Comparison of ENCODE assay signal across 9 cellular contexts in the genomic region with DNA sequence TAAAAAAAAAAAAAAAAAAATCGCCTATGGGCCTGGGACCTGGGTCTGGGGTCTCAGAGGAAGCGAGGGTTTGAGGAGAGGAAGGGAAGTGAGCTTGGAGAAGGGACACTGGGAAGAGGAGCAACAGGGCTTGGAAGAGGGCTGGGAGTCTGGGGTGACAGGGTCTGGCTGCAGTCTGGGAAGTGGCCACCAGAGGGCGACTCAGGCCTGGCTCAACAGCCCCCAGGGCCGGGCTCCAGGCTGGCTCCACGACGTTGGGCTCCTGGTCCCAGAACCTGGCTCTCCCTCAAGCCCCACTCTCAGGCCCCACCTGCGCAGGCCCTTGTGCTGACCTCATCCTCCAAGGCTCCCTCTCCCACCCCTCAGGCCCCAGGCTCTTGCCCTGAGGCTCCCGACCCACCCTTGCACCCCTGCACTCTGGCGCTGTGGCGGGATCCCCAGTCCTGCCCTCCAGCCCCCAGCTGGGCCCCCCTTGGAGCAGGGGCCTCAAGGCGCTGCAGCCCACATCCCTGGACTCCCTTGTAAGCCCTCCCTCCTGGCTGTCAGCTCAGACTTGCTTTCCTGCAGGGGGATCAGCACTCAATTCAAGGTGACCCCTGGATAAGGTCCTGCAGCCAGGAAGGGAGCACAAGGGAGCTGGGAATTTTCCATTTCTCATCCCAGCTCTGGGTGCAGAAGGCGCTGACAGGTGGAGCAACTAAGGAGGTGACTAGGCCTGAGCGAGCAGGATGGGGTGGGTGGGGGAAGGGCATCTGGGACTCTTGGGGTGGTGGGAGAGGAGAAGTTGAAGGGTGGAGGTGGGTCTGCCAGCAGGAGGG. TPM values are rescaled to one million over a fixed set of nuclear protein-coding genes. Genes with fewer than 3 reads are reported as not detected.
A peak's percentile ranks its signal among the peaks of the same experiment; 100 is the strongest.
DNase-seq lines count a peak whose midpoint lies in the region; ATAC-seq and TF ChIP-seq lines count a peak whose summit lies in the region.
"Had no signal": no experiment of that assay in that cellular context is flagged by ENCODE, and none has a peak within 500 bp of the region (broad histone marks: within the 10 kb centered on the region; RNA-seq: fewer than 3 reads in every experiment).

No MANE protein-coding gene starts in this region.

- TF ChIP-seq POLR2A in HCT116 (IDR thresholded peaks at IDR 0.05; ENCODE audit: borderline replicate concordance, extremely low read depth, insufficient read depth, insufficient read length) = no peak

- no peaks in the 10 kb centered on the region for H3K79me2 ChIP-seq in HCT116 (ENCODE audit: insufficient read depth, low read length)

- no peaks in the 10 kb centered on the region for H3K9me3 ChIP-seq in HCT116 (ENCODE audit: control insufficient read depth in 1 of 2, insufficient read depth in 1 of 2, low read depth in 1 of 2, low read length in 2 of 2)

- no peak overlapping the region for H3K4me2 ChIP-seq in HCT116 (ENCODE audit: low read length)

- intact Hi-C loops in HCT116 (cut with micrococcal nuclease) = loop anchor here (1.0 to 2.0 kb wide), 3 partner anchors 90 to 383 kb away; partner anchors contain the start of gene SLC12A9

- H3K4me3 ChIP-seq in HCT116 (replicated peaks in 1 of 2; ENCODE audit: low read depth in 1 of 2, low read length in 2 of 2) (no peak overlapping the region), cardiac fibroblast (replicated peaks in 1 of 2; ENCODE audit: low read depth in 2 of 2, low read length in 2 of 2) (no peak overlapping the region), kidney epithelial cell (ENCODE audit: low read depth, low read length) (no peak overlapping the region)

- TF ChIP-seq CTCF in HCT116 (IDR thresholded peaks at IDR 0.05 in 2 of 3, conservative IDR thresholded peaks at IDR 0.05 in 1 of 3; ENCODE audit: borderline replicate concordance in 1 of 3, insufficient read depth in 1 of 3, low read depth in 2 of 3, low read length in 2 of 3) (peak; percentile 80 to 95 (median 91)), cardiac fibroblast (IDR thresholded peaks at IDR 0.05; ENCODE audit: low read depth, low read length) (peak; percentile 95), kidney epithelial cell (IDR thresholded peaks at IDR 0.05; ENCODE audit: insufficient read depth, low read length, poor library complexity, severe bottlenecking) (peak; percentile 97)

- H3K4me1 ChIP-seq in HCT116 (ENCODE audit: control insufficient read depth in 1 of 2, insufficient read depth in 2 of 2, low read length in 2 of 2) = peaks cover 22 to 43% of the 10 kb centered on the region in 2 experiments

- no peaks in the 10 kb centered on the region for H3K9me2 ChIP-seq in HCT116 (ENCODE audit: insufficient read depth)

- H2AFZ ChIP-seq in HCT116 (ENCODE audit: low read depth, low read length, poor library complexity, severe bottlenecking) = no peak overlapping the region

- H3K36me3 ChIP-seq in HCT116 (ENCODE audit: control insufficient read depth in 1 of 2, insufficient read depth in 2 of 2, low read length in 2 of 2) (0 out of 4 replicates have a peak, but pooled peaks cover 0 to 2% of the 10 kb centered on the region in 2 experiments), kidney epithelial cell (ENCODE audit: control insufficient read depth, insufficient read depth, low read length) (peaks cover 2% of the 10 kb centered on the region)

- no peaks in the 10 kb centered on the region for H3K27me3 ChIP-seq in HCT116 (ENCODE audit: insufficient read depth, low read length)
- H3K27me3 ChIP-seq in kidney epithelial cell (ENCODE audit: control insufficient read depth, insufficient read depth, low read length) = no peaks in the 10 kb centered on the region

- H3K27ac ChIP-seq in HCT116 (ENCODE audit: low read depth, low read length) = peak overlapping the region; percentile 52

- POLR2A ChIA-PET in HCT116 (lab: Charles Lee) = interaction anchor here (0.7 kb wide), 1 partner anchor 90 kb away, joined by 3 read pairs; no protein-coding TSS in a partner anchor

- H4K20me1 ChIP-seq in HCT116 (ENCODE audit: insufficient read depth) = no peaks in the 10 kb centered on the region

- peak; percentile 85 for ATAC-seq in HCT116

- DNase-seq in COLO668 (lab: John Stamatoyannopoulos, UW; ENCODE audit: unreplicated experiment) (peak; percentile 82), HCT116 (ENCODE audit: low read depth, low spot score) (no peak), NCI-H2196 (lab: John Stamatoyannopoulos, UW; ENCODE audit: unreplicated experiment) (peak; percentile 84), cardiac fibroblast (ENCODE audit: low read depth in 2 of 2) (peak; percentile 79 to 83), kidney epithelial cell (ENCODE audit: low read depth) (no peak), cortex of kidney (lab: John Stamatoyannopoulos, UW) (no peak)
- DNase-seq in activated CD4-positive, CD25-positive, alpha-beta regulatory T cell treated with anti-CD3 and anti-CD28 coated beads, Interleukin-2, amount 50 U/mL, for 72 hours = peak; percentile 90
- DNase-seq in stimulated activated CD4-positive, alpha-beta T cell treated with anti-CD3 and anti-CD28 coated beads, Interleukin-1b, Interleukin-23, amount 100 ng/mL, for 4 hours (ENCODE audit: low read depth in 2 of 2) = peak; percentile 87 to 88

- BruUV-seq in HCT116 (replicated peaks; lab: Mats Ljungman, UMichigan) = no TSS peak

- H3K9ac ChIP-seq in HCT116 (ENCODE audit: low read length) = no peak overlapping the region

- CTCF ChIA-PET in HCT116 (lab: Charles Lee) = interaction anchor here (0.5 to 3.4 kb wide), 14 partner anchors 10 to 383 kb away, joined by 3 to 31 read pairs (median 3); partner anchors contain the start of genes FBXO24, GIGYF1, LRCH4 and SLC12A9

- RAD21 ChIA-PET in HCT116 (lab: Charles Lee; ENCODE audit: low non-redundant PET in 1 of 2, low total read pairs in 2 of 2, uncharacterized antibody in 2 of 2, unreplicated experiment in 2 of 2) = interaction anchor here (0.6 to 0.8 kb wide), 2 partner anchors 10 to 85 kb away, joined by 4 read pairs; no protein-coding TSS in a partner anchor

- TF ChIP-seq RAD21 in HCT116 (IDR thresholded peaks at IDR 0.05; ENCODE audit: low read depth) = peak; percentile 93

TF ChIP-seq in HCT116, 20 proteins besides CTCF, POLR2A, EP300 and RAD21 (continues in another document):
- no peak for TF ChIP-seq SP1 (IDR thresholded peaks at IDR 0.05; ENCODE audit: low read depth)
- no peak for TF ChIP-seq ELF1 (IDR thresholded peaks at IDR 0.05; ENCODE audit: borderline replicate concordance, low read depth)
- TF ChIP-seq, protein P1, sequence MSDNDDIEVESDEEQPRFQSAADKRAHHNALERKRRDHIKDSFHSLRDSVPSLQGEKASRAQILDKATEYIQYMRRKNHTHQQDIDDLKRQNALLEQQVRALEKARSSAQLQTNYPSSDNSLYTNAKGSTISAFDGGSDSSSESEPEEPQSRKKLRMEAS (IDR thresholded peaks at IDR 0.05) = no peak
- TF ChIP-seq EZH2 (IDR thresholded peaks at IDR 0.05) = no peak
- TF ChIP-seq YY1 (IDR thresholded peaks at IDR 0.05; ENCODE audit: extremely low read depth, insufficient replicate concordance, low read depth, low read length) = no peak
- no peak for TF ChIP-seq ZFX (IDR thresholded peaks at IDR 0.05)
- TF ChIP-seq POLR2AphosphoS5 (IDR thresholded peaks at IDR 0.05; ENCODE audit: low read depth, low read length) = no peak
- no peak for TF ChIP-seq ZBTB33 (IDR thresholded peaks at IDR 0.05; ENCODE audit: extremely low read depth, insufficient replicate concordance, low read length)
- no peak for TF ChIP-seq EZH2phosphoT487 (IDR thresholded peaks at IDR 0.05; ENCODE audit: borderline replicate concordance)
- no peak for TF ChIP-seq ZNF274 (IDR thresholded peaks at IDR 0.05; ENCODE audit: low read depth, low read length)

RNA-seq across cellular contexts. Expression of gene SPACDR, which starts 5.4 kb away (rescaled TPM):
- total RNA-seq in HCT116 (2021; ENCODE audit: unreplicated experiment) = 1.7 TPM
- polyA plus RNA-seq in HCT116 (2012) = 1.1 TPM in 2 replicates
- total RNA-seq in kidney epithelial cell = not detected in 2 replicates

RNA-seq across cellular contexts. Expression of gene TSC22D4, which starts 9.6 kb away (rescaled TPM):
- 36.9 TPM for total RNA-seq in HCT116 (2021; ENCODE audit: unreplicated experiment)
- 24.9 and 27.4 TPM in 2 replicates for polyA plus RNA-seq in HCT116 (2012)
- 41.6 and 45.3 TPM in 2 replicates for total RNA-seq in kidney epithelial cell

RNA-seq across cellular contexts. Expression of gene NYAP1, which starts 14.3 kb away (rescaled TPM):
- 6.7 TPM for total RNA-seq in HCT116 (2021; ENCODE audit: unreplicated experiment)
- polyA plus RNA-seq in HCT116 (2012) = 4.7 and 5.0 TPM in 2 replicates
- 0.14 and 0.46 TPM in 2 replicates for total RNA-seq in kidney epithelial cell
- polyA plus RNA-seq: IgD-negative memory B cell had no signal

RNA-seq across cellular contexts. Expression of gene PPP1R35, which starts 33.1 kb away (rescaled TPM):
- total RNA-seq in HCT116 (2021; ENCODE audit: unreplicated experiment) (68.7 TPM), kidney epithelial cell (28.0 and 39.8 TPM in 2 replicates)
- polyA plus RNA-seq in HCT116 (2012) = 59.9 and 65.2 TPM in 2 replicates

RNA-seq across cellular contexts. Expression of gene MEPCE, which starts 39.8 kb away (rescaled TPM):
- total RNA-seq in HCT116 (2021; ENCODE audit: unreplicated experiment) (44.4 TPM), kidney epithelial cell (29.7 and 30.0 TPM in 2 replicates)
- 47.4 and 51.6 TPM in 2 replicates for polyA plus RNA-seq in HCT116 (2012)

Comparison
In these comparisons a context has a peak if more than half of its experiments do, and no peak if none do; other contexts are left out.
1. DNase-seq: peak in COLO668 (single experiment), NCI-H2196 (single experiment), activated CD4-positive, CD25-positive, alpha-beta regulatory T cell treated with anti-CD3 and anti-CD28 coated beads, Interleukin-2, amount 50 U/mL, for 72 hours (single experiment), cardiac fibroblast (2 of 2) and stimulated activated CD4-positive, alpha-beta T cell treated with anti-CD3 and anti-CD28 coated beads, Interleukin-1b, Interleukin-23, amount 100 ng/mL, for 4 hours (2 of 2); none in HCT116 (single experiment), kidney epithelial cell (single experiment) and cortex of kidney (single experiment).
2. Peak in every context shown above with its lines, with median percentiles within 50 percentile points of each other: CTCF ChIP-seq.